ENCODE assay signal across 19 cellular contexts in genomic region chr3:10697918-10698317, GRCh38.
DNase-seq lines count a peak whose midpoint lies in the region; ATAC-seq and TF ChIP-seq lines count a peak whose summit lies in the region.
"Had no signal": no experiment of that assay in that cellular context is flagged by ENCODE, and none has a peak within 500 bp of the region (broad histone marks: within the 10 kb centered on the region; RNA-seq: fewer than 3 reads in every experiment).

No MANE protein-coding gene starts in this region.

- CTCF ChIA-PET in WTC11 (lab: Charles Lee) = no interaction called here

- H2AFZ ChIP-seq in Karpas-422 (ENCODE audit: low read length) = no peak overlapping the region

- H3K27me3 ChIP-seq in Karpas-422 (ENCODE audit: low read length) (0 out of 2 replicates have a peak, but pooled peaks cover 2% of the 10 kb centered on the region), mesendoderm (ENCODE audit: insufficient read depth, low read length, poor library complexity) (no peaks in the 10 kb centered on the region)
- H3K27me3 ChIP-seq: SJSA1 had no signal

- H3K4me3 Mint-ChIP-seq in WTC11 = no peak overlapping the region
- H3K4me3 Mint-ChIP-seq in natural killer cell treated with Interleukin-12 subunit alpha and Interleukin-12 subunit beta and Interleukin-15 and Interleukin-18, amount 100 ng/mL, for 72 hours = no peak overlapping the region

- no peak overlapping the region for H2BK15ac ChIP-seq in mesendoderm (replicated peaks; ENCODE audit: low read depth)

- H3K27me3 Mint-ChIP-seq in WTC11 (ENCODE audit: low read depth) = peaks cover 37% of the 10 kb centered on the region
- H3K27me3 Mint-ChIP-seq in natural killer cell treated with Interleukin-12 subunit alpha and Interleukin-12 subunit beta and Interleukin-15 and Interleukin-18, amount 100 ng/mL, for 72 hours = peaks cover 22 to 52% of the 10 kb centered on the region in 2 donors

- H3K56ac ChIP-seq in mesendoderm (ENCODE audit: low read length) = no peak overlapping the region

- no peaks in the 10 kb centered on the region for H3K9me2 ChIP-seq in Karpas-422 (replicated peaks; ENCODE audit: insufficient read depth, low read length)

- no peaks in the 10 kb centered on the region for H3K36me3 ChIP-seq in Karpas-422 (ENCODE audit: insufficient read depth, low read length)
- H3K36me3 ChIP-seq in mesendoderm (ENCODE audit: control insufficient read depth, insufficient read depth, low read length) = no peaks in the 10 kb centered on the region
- H3K36me3 ChIP-seq: breast epithelium, SJSA1 had no signal

- WGBS in mesendoderm (ENCODE audit: extremely low coverage, insufficient coverage, low lambda C conversion rate) = no CpG with 5 or more reads among the region's 4 CpGs

- no peak overlapping the region for H3K18ac ChIP-seq in mesendoderm (ENCODE audit: low read length)

- no peak overlapping the region for H3K4ac ChIP-seq in mesendoderm (ENCODE audit: low read depth, low read length)

- no peaks in the 10 kb centered on the region for H3K9me3 ChIP-seq in Karpas-422 (ENCODE audit: low read length)
- H3K9me3 ChIP-seq: breast epithelium, SJSA1 had no signal

- H3K4me3 ChIP-seq in Karpas-422 (ENCODE audit: low read length) (no peak overlapping the region), mesendoderm (ENCODE audit: low read length) (no peak overlapping the region)
- H3K4me3 ChIP-seq: breast epithelium, SJSA1 had no signal

- H2AK5ac ChIP-seq in mesendoderm (ENCODE audit: low read length) = no peak overlapping the region

- no peak overlapping the region for H2BK5ac ChIP-seq in mesendoderm (ENCODE audit: low read length)

- no peak for TF ChIP-seq CTCF in WTC11 (IDR thresholded peaks at IDR 0.05)

- H3K4me2 ChIP-seq in Karpas-422 (ENCODE audit: low read depth, low read length, poor library complexity, severe bottlenecking) = no peak overlapping the region
- H3K4me2 ChIP-seq in mesendoderm (ENCODE audit: low read length) = no peak overlapping the region

- H3K27ac ChIP-seq in Karpas-422 (ENCODE audit: low read length) = no peak overlapping the region
- no peak overlapping the region for H3K27ac ChIP-seq in mesendoderm (ENCODE audit: low read depth, low read length)
- H3K27ac ChIP-seq: breast epithelium, HL-60, SJSA1 had no signal

- H3K4me1 Mint-ChIP-seq in WTC11 = peaks cover 2% of the 10 kb centered on the region
- no peaks in the 10 kb centered on the region for H3K4me1 Mint-ChIP-seq in natural killer cell treated with Interleukin-12 subunit alpha and Interleukin-12 subunit beta and Interleukin-15 and Interleukin-18, amount 100 ng/mL, for 72 hours (ENCODE audit: low read depth in 2 of 2)

- no peak overlapping the region for H4K8ac ChIP-seq in mesendoderm (ENCODE audit: low read depth, low read length)

- H3K9me3 Mint-ChIP-seq in WTC11 = no peaks in the 10 kb centered on the region
- H3K9me3 Mint-ChIP-seq in natural killer cell treated with Interleukin-12 subunit alpha and Interleukin-12 subunit beta and Interleukin-15 and Interleukin-18, amount 100 ng/mL, for 72 hours = no peaks in the 10 kb centered on the region
- H3K9me3 Mint-ChIP-seq: activated T-helper 2 cell treated with anti-CD3 and anti-CD28 coated beads, Interferon-gamma antibody, Interleukin-2, Interleukin-4, amounts not matched to agents 10 μg/mL and 5 μg/mL and 100 μg/mL, durations not matched to agents 14 hours and 24 hours and 36 hours had no signal

- H4K20me1 ChIP-seq in Karpas-422 (ENCODE audit: insufficient read depth, low read depth, low read length) = no peaks in the 10 kb centered on the region

- POLR2A ChIA-PET in WTC11 (lab: Charles Lee) = no interaction called here

- intact Hi-C loops in Right ventricle myocardium inferior (cut with DNase I) = no loop called here

- ATAC-seq in WTC11 (peak; percentile 69), Right ventricle myocardium inferior (no peak), GM19452 (IDR thresholded peaks at IDR 0.05; ENCODE audit: unreplicated experiment) (no peak)
- ATAC-seq in natural killer cell treated with Interleukin-12 subunit alpha and Interleukin-12 subunit beta and Interleukin-15 and Interleukin-18, amount 100 ng/mL, for 72 hours = no peak
- ATAC-seq: left ventricle myocardium superior, right cardiac atrium had no signal

- H2BK120ac ChIP-seq in mesendoderm (ENCODE audit: low read depth, low read length) = no peak overlapping the region

- H3K79me1 ChIP-seq in mesendoderm (ENCODE audit: low read length) = no peaks in the 10 kb centered on the region

- H3K79me2 ChIP-seq in Karpas-422 (ENCODE audit: low read length) = no peaks in the 10 kb centered on the region
- H3K79me2 ChIP-seq in mesendoderm (ENCODE audit: control insufficient read depth, insufficient read depth, low read length) = no peaks in the 10 kb centered on the region

- H3K9ac ChIP-seq in Karpas-422 (ENCODE audit: low read length) (no peak overlapping the region), mesendoderm (ENCODE audit: low read length) (no peak overlapping the region)

- no peak overlapping the region for H4K5ac ChIP-seq in mesendoderm (ENCODE audit: low read length)

- H3K27ac Mint-ChIP-seq in WTC11 = no peak overlapping the region
- no peak overlapping the region for H3K27ac Mint-ChIP-seq in natural killer cell treated with Interleukin-12 subunit alpha and Interleukin-12 subunit beta and Interleukin-15 and Interleukin-18, amount 100 ng/mL, for 72 hours
- H3K27ac Mint-ChIP-seq: activated T-helper 2 cell treated with anti-CD3 and anti-CD28 coated beads, Interferon-gamma antibody, Interleukin-2, Interleukin-4, amounts not matched to agents 10 μg/mL and 5 μg/mL and 100 μg/mL, durations not matched to agents 14 hours and 24 hours and 36 hours had no signal

- peaks cover 5% of the 10 kb centered on the region; the same call in 1 of the 2 replicates for H3K4me1 ChIP-seq in Karpas-422 (ENCODE audit: low read length)
- no peaks in the 10 kb centered on the region for H3K4me1 ChIP-seq in mesendoderm (ENCODE audit: control insufficient read depth, low read depth, low read length)
- H3K4me1 ChIP-seq: breast epithelium, SJSA1 had no signal

- H3K23ac ChIP-seq in mesendoderm (ENCODE audit: low read length) = no peak overlapping the region

- DNase-seq in EH (ENCODE audit: low read depth) = peak; percentile 20
- DNase-seq in Karpas-422 = peak; percentile 48
- peak; percentile 19 for DNase-seq in WTC11 (ENCODE audit: low spot score)
- peak; percentile 83 for DNase-seq in mesendoderm
- DNase-seq in Right ventricle myocardium inferior (ENCODE audit: missing footprints) = no peak
- DNase-seq in natural killer cell treated with Interleukin-12 subunit alpha and Interleukin-12 subunit beta and Interleukin-15 and Interleukin-18, amount 100 ng/mL, for 72 hours (ENCODE audit: low spot score) = no peak
- DNase-seq: activated CD4-positive, alpha-beta T cell treated with anti-CD3 and anti-CD28 coated beads for 1 hour; COR-L47; KG1; left ventricle myocardium superior; NCI-H1105 treated with DMSO at 0.1 percent for 48 hours; NCI-H2107; NCI-H526 treated with DMSO at 0.1 percent for 48 hours; right cardiac atrium had no signal

- no peaks in the 10 kb centered on the region for H3K36me3 Mint-ChIP-seq in WTC11
- no peaks in the 10 kb centered on the region for H3K36me3 Mint-ChIP-seq in natural killer cell treated with Interleukin-12 subunit alpha and Interleukin-12 subunit beta and Interleukin-15 and Interleukin-18, amount 100 ng/mL, for 72 hours

TF ChIP-seq in WTC11, 78 proteins besides CTCF, POLR2A, EP300 and RAD21:
- TF ChIP-seq USF1 (CRISPR knock-in tag; IDR thresholded peaks at IDR 0.05) (peak; percentile 78), FOXK1 (CRISPR knock-in tag; IDR thresholded peaks at IDR 0.05) (no peak), ZNF138 (CRISPR knock-in tag; conservative IDR thresholded peaks at IDR 0.05) (no peak), ATF6 (CRISPR knock-in tag; IDR thresholded peaks at IDR 0.05) (no peak), NFYB (CRISPR knock-in tag; conservative IDR thresholded peaks at IDR 0.05; ENCODE audit: low read depth) (peak; percentile 81)
- TF ChIP-seq, protein P1, sequence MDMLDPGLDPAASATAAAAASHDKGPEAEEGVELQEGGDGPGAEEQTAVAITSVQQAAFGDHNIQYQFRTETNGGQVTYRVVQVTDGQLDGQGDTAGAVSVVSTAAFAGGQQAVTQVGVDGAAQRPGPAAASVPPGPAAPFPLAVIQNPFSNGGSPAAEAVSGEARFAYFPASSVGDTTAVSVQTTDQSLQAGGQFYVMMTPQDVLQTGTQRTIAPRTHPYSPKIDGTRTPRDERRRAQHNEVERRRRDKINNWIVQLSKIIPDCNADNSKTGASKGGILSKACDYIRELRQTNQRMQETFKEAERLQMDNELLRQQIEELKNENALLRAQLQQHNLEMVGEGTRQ (CRISPR knock-in tag; IDR thresholded peaks at IDR 0.05) = peak; percentile 87

Comparison
In these comparisons a context has a peak if more than half of its experiments do, and no peak if none do; other contexts are left out.
1. DNase-seq: peak in EH (single experiment), Karpas-422 (single experiment), WTC11 (single experiment) and mesendoderm (single experiment); none in Right ventricle myocardium inferior (single experiment) and natural killer cell treated with Interleukin-12 subunit alpha and Interleukin-12 subunit beta and Interleukin-15 and Interleukin-18, amount 100 ng/mL, for 72 hours (single experiment).